ENCODE assay signal across 26 cellular contexts in the genomic region with DNA sequence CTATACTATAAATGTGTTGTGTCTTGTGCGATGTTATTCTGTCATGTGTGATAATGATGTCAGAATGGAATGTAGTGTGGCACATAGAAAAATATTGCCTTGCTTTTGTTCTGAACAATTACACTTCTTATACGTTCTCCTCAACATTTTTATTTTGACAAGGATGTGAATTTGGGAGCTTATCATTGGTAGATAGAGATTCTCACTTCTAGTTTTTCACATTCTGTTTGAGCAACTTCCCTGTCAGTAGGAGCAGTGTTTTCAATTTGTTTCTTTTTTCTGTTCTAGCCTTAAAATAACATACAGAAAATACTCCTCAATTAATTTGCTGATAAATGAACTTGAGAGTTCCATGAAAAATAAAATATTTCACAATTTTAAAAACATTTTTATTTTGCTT. TPM values are rescaled to one million over a fixed set of nuclear protein-coding genes. Genes with fewer than 3 reads are reported as not detected.
"Had no signal": no experiment of that assay in that cellular context is flagged by ENCODE, and none has a peak within 500 bp of the region (broad histone marks: within the 10 kb centered on the region; RNA-seq: fewer than 3 reads in every experiment).

No MANE protein-coding gene starts in this region.

- H3K27ac ChIP-seq: heart left ventricle, left lung, neural progenitor cell, right lobe of liver, upper lobe of right lung had no signal

- H3K4me1 ChIP-seq: heart left ventricle, left lung, neural progenitor cell, right lobe of liver, upper lobe of right lung had no signal

- H3K9me3 ChIP-seq: left lung, right lobe of liver, upper lobe of right lung had no signal

- H3K4me3 ChIP-seq: heart left ventricle, left lung, neural progenitor cell, right lobe of liver, upper lobe of right lung had no signal

- H3K27me3 ChIP-seq: neural progenitor cell, right lobe of liver, upper lobe of right lung had no signal

- ATAC-seq: activated CD8-positive, alpha-beta memory T cell treated with anti-CD3 and anti-CD28 coated beads, Interleukin-2, amount 10 ng/mL, durations not matched to agents 7 days and 5 days; activated T-helper 17 cell treated with anti-CD3 and anti-CD28 coated beads, Interleukin-2, amount 50 U/mL, for 72 hours; heart left ventricle; left lung; naive thymus-derived CD4-positive, alpha-beta T cell; right lobe of liver; stimulated activated effector memory CD8-positive, alpha-beta T cell treated with anti-CD3 and anti-CD28 coated beads, Interleukin-12 subunit alpha, Interleukin-12 subunit beta, amount 100 ng/mL, for 72 hours; upper lobe of right lung had no signal

- H3K36me3 ChIP-seq: heart left ventricle, left lung, neural progenitor cell, right lobe of liver, upper lobe of right lung had no signal

- H2AFZ ChIP-seq: neural progenitor cell had no signal

- DNase-seq: activated CD4-positive, alpha-beta memory T cell treated with anti-CD3 and anti-CD28 coated beads, Interleukin-2, amount 10 ng/mL, durations not matched to agents 7 days and 5 days; activated CD4-positive, alpha-beta T cell treated with anti-CD3 and anti-CD28 coated beads for 48 hours; activated CD4-positive, CD25-positive, alpha-beta regulatory T cell; activated CD8-positive, alpha-beta memory T cell treated with anti-CD3 and anti-CD28 coated beads, Interleukin-2, amount 10 ng/mL, durations not matched to agents 7 days and 5 days; activated naive CD4-positive, alpha-beta T cell; activated naive CD8-positive, alpha-beta T cell treated with anti-CD3 and anti-CD28 coated beads, Interleukin-2, amount 10 ng/mL, durations not matched to agents 7 days and 5 days; amygdala; caudate nucleus; erythroblast; heart left ventricle; left lung; mammary epithelial cell; naive thymus-derived CD4-positive, alpha-beta T cell; right lobe of liver; small intestine; stimulated activated CD4-positive, alpha-beta T cell treated with anti-CD3 and anti-CD28 coated beads, Interleukin-4, amount 100 ng/mL, for 1 hour; T-helper 9 cell; upper lobe of right lung had no signal

- H3K4me2 ChIP-seq: neural progenitor cell had no signal

RNA-seq across cellular contexts. Expression of gene SUN3, which starts 17.6 kb away (rescaled TPM):
- total RNA-seq: activated CD4-positive, alpha-beta memory T cell treated with anti-CD3 and anti-CD28 coated beads, Interleukin-2, amount 10 ng/mL, durations not matched to agents 7 days and 5 days; activated CD8-positive, alpha-beta memory T cell treated with anti-CD3 and anti-CD28 coated beads, Interleukin-2, amount 10 ng/mL, durations not matched to agents 7 days and 5 days; activated naive CD8-positive, alpha-beta T cell treated with anti-CD3 and anti-CD28 coated beads, Interleukin-2, amount 10 ng/mL, durations not matched to agents 7 days and 5 days; frontal cortex; heart left ventricle; kidney epithelial cell; left lung; osteoblast; pulmonary artery endothelial cell; right lobe of liver; upper lobe of right lung had no signal

RNA-seq across cellular contexts. Expression of gene C7orf57, which starts 24.0 kb away (rescaled TPM):
- total RNA-seq: kidney epithelial cell, mononuclear cell, right lobe of liver, upper lobe of right lung had no signal
